In the genomic region with DNA sequence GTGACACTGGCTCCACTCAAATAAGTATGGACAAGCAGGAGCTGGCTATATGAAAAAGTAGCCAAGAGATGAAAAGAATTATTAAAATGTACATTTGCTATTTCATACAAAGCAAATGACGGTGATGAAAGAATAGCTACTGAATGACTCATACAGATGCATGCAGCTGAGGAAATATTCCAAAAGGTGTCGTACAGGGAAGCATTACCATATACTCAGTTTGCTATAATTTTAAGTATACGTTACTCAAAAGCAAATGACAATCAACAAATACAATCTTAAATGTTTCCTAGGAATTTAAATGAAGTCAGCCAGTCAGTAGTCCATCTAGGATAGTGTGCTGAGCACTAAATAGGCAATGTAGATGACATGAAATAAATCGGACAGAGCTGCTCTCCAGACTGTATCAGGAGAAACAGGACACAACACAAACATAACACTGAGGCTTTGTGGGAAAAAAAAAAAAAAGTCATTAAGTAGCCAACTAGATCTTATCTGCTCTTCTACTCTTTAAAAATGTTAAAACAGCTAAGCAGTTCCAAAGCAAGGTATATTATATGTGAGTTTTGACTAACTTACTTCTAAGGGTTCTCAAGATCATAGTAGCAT, we compare ENCODE assay signal across 13 cellular contexts.
DNase-seq lines count a peak whose midpoint lies in the region; ATAC-seq and TF ChIP-seq lines count a peak whose summit lies in the region.
"Had no signal": no experiment of that assay in that cellular context is flagged by ENCODE, and none has a peak within 500 bp of the region (broad histone marks: within the 10 kb centered on the region; RNA-seq: fewer than 3 reads in every experiment).

No MANE protein-coding gene starts in this region.

- H3K4me1 ChIP-seq in HEK293 (ENCODE audit: control insufficient read depth, insufficient read depth, low read length) (peaks cover 5% of the 10 kb centered on the region), lower lobe of right lung (no peaks in the 10 kb centered on the region), heart right ventricle (peaks cover 0 to 4% (median 0%) of the 10 kb centered on the region in 9 donors)

- no peak overlapping the region for H3K27ac ChIP-seq in HEK293 (ENCODE audit: extremely low read depth, low read depth, low read length)
- H3K27ac ChIP-seq in lower lobe of right lung, result no peak overlapping the region
- H3K27ac ChIP-seq in heart right ventricle, result no peak overlapping the region
- H3K27ac ChIP-seq: sigmoid colon had no signal

- intact Hi-C loops in lower lobe of right lung (cut with DNase I), result no loop called here
- intact Hi-C loops in heart right ventricle (cut with DNase I), result no loop called here

- H3K36me3 ChIP-seq in HEK293 (ENCODE audit: control insufficient read depth in 2 of 2, insufficient read depth in 1 of 2, low read length in 2 of 2) (peaks cover 48 to 52% of the 10 kb centered on the region in 2 experiments), lower lobe of right lung (peaks cover 90% of the 10 kb centered on the region), heart right ventricle (peaks cover 0 to 98% (median 20%) of the 10 kb centered on the region in 9 donors)

- H3K27me3 ChIP-seq in lower lobe of right lung (ENCODE audit: low read depth) (no peaks in the 10 kb centered on the region), heart right ventricle (no peaks in the 10 kb centered on the region)
- H3K27me3 ChIP-seq: sigmoid colon had no signal

- DNase-seq in SW 1271 (lab: John Stamatoyannopoulos, UW) (peak; percentile 17 to 65), fibroblast of the aortic adventitia (ENCODE audit: low read depth) (peak; percentile 37), smooth muscle cell of the brain vasculature (ENCODE audit: low read depth, low spot score) (peak; percentile 10), lower lobe of right lung (no peak), heart right ventricle (no peak)
- no peak for DNase-seq in activated effector memory CD4-positive, alpha-beta T cell treated with anti-CD3 and anti-CD28 coated beads, Interleukin-2, amount 50 U/mL, for 16 hours
- DNase-seq: activated CD4-positive, alpha-beta T cell treated with anti-CD3 and anti-CD28 coated beads, Interleukin-2, amount 50 U/mL, for 1 hour; activated effector memory CD4-positive, alpha-beta T cell treated with Interleukin-2 at 50 U/mL for 16 hours; kidney; naive thymus-derived CD4-positive, alpha-beta T cell; NCI-H2107; sigmoid colon had no signal

- whole genome bisulfite sequencing in heart right ventricle, 2 donors, result 93% methylated on average over 4 of the region's 4 CpGs

- CTCF ChIA-PET in HEK293 (lab: Yijun Ruan, JAX), result interaction anchor here (0.6 to 0.9 kb wide), 3 partner anchors 95 to 156 kb away, joined by 3 to 4 read pairs (median 3); no protein-coding TSS in a partner anchor

- POLR2A ChIA-PET in HEK293 (lab: Yijun Ruan, JAX), result no interaction called here

- no peak for TF ChIP-seq CTCF in HEK293 (tag by site-specific recombination; IDR thresholded peaks at IDR 0.05)
- no peak for TF ChIP-seq CTCF in fibroblast of the aortic adventitia (IDR thresholded peaks at IDR 0.05; ENCODE audit: insufficient read depth, low read length)
- TF ChIP-seq CTCF in lower lobe of right lung (IDR thresholded peaks at IDR 0.05), result no peak
- TF ChIP-seq CTCF in heart right ventricle (IDR thresholded peaks at IDR 0.05), result no peak

- H3K4me3 ChIP-seq in HEK293 (ENCODE audit: low read depth, low read length) (no peak overlapping the region), fibroblast of the aortic adventitia (ENCODE audit: low read depth, low read length) (no peak overlapping the region), lower lobe of right lung (no peak overlapping the region), heart right ventricle (no peak overlapping the region)
- H3K4me3 ChIP-seq: sigmoid colon had no signal

- no peak for ATAC-seq in lower lobe of right lung
- no peak for ATAC-seq in heart right ventricle
- ATAC-seq: naive thymus-derived CD4-positive, alpha-beta T cell had no signal

- H3K9me3 ChIP-seq in HEK293 (ENCODE audit: control insufficient read depth, insufficient read depth, low read depth, low read length) (no peaks in the 10 kb centered on the region), lower lobe of right lung (no peaks in the 10 kb centered on the region), heart right ventricle (no peaks in the 10 kb centered on the region)
- H3K9me3 ChIP-seq: sigmoid colon had no signal

TF ChIP-seq in HEK293, 187 proteins besides CTCF, POLR2A, EP300 and RAD21:
- TF ChIP-seq ZNF157 (tag by site-specific recombination; IDR thresholded peaks at IDR 0.05) (no peak), ZNF239 (tag by site-specific recombination; IDR thresholded peaks at IDR 0.05) (no peak), ZNF664 (tag by site-specific recombination; IDR thresholded peaks at IDR 0.05) (peak; percentile 50; the same call in 1 of the 2 replicates), ZSCAN18 (tag by site-specific recombination; IDR thresholded peaks at IDR 0.05) (no peak), ZNF23 (tag by site-specific recombination; IDR thresholded peaks at IDR 0.05; ENCODE audit: borderline replicate concordance) (no peak), ZFP3 (tag by site-specific recombination; IDR thresholded peaks at IDR 0.05; ENCODE audit: low read depth) (no peak), ZSCAN30 (tag by site-specific recombination; IDR thresholded peaks at IDR 0.05) (no peak), ZNF76 (tag by site-specific recombination; IDR thresholded peaks at IDR 0.05; ENCODE audit: borderline replicate concordance, low read depth) (0 out of 2 replicates have a peak, but pooled peaks have one; percentile 21), OVOL3 (tag by site-specific recombination; IDR thresholded peaks at IDR 0.05) (no peak), ZNF677 (tag by site-specific recombination; IDR thresholded peaks at IDR 0.05) (no peak), ZSCAN4 (tag by site-specific recombination; IDR thresholded peaks at IDR 0.05) (no peak), GLI4 (tag by site-specific recombination; IDR thresholded peaks at IDR 0.05) (no peak)

Comparison
In these comparisons a context has a peak if more than half of its experiments do, and no peak if none do; other contexts are left out.
1. DNase-seq: peak in SW 1271 (2 of 2), fibroblast of the aortic adventitia (single experiment) and smooth muscle cell of the brain vasculature (single experiment); none in lower lobe of right lung (single experiment), heart right ventricle (0 of 2) and activated effector memory CD4-positive, alpha-beta T cell treated with anti-CD3 and anti-CD28 coated beads, Interleukin-2, amount 50 U/mL, for 16 hours (single experiment).